9 cellular contexts compared by ENCODE assay signal in genomic region chr20:55415567-55416142, GRCh38.
A peak's percentile ranks its signal among the peaks of the same experiment; 100 is the strongest.
DNase-seq lines count a peak whose midpoint lies in the region; ATAC-seq, FAIRE-seq and TF ChIP-seq lines count a peak whose summit lies in the region.
"Had no signal": no experiment of that assay in that cellular context is flagged by ENCODE, and none has a peak within 500 bp of the region (broad histone marks: within the 10 kb centered on the region; RNA-seq: fewer than 3 reads in every experiment).

No MANE protein-coding gene starts in this region.

- H2AK5ac ChIP-seq in mesendoderm (ENCODE audit: low read length) = no peak overlapping the region

- no peak overlapping the region for H4K5ac ChIP-seq in mesendoderm (ENCODE audit: low read length)

- no peak overlapping the region for H2BK15ac ChIP-seq in mesendoderm (replicated peaks; ENCODE audit: low read depth)

- H3K79me1 ChIP-seq in mesendoderm (ENCODE audit: low read length) = no peaks in the 10 kb centered on the region

- H2AFZ ChIP-seq in astrocyte (ENCODE audit: low read depth, low read length) = no peak overlapping the region

- no peaks in the 10 kb centered on the region for H3K9me3 Mint-ChIP-seq in astrocyte (ENCODE audit: unreplicated experiment)
- H3K9me3 Mint-ChIP-seq in activated naive CD4-positive, alpha-beta T cell treated with anti-CD3 and anti-CD28 coated beads, Interleukin-2, amount 50 U/mL, for 72 hours = peaks cover 10 to 12% of the 10 kb centered on the region in 2 donors

- H3K27me3 Mint-ChIP-seq in astrocyte (ENCODE audit: low read depth, unreplicated experiment) = no peaks in the 10 kb centered on the region

- no peak overlapping the region for H2BK120ac ChIP-seq in mesendoderm (ENCODE audit: low read depth, low read length)

- H3K4ac ChIP-seq in mesendoderm (ENCODE audit: low read depth, low read length) = no peak overlapping the region

- no peaks in the 10 kb centered on the region for H3K36me3 Mint-ChIP-seq in astrocyte (ENCODE audit: low read depth, unreplicated experiment)
- no peaks in the 10 kb centered on the region for H3K36me3 Mint-ChIP-seq in activated naive CD4-positive, alpha-beta T cell treated with anti-CD3 and anti-CD28 coated beads, Interleukin-2, amount 50 U/mL, for 72 hours

- H3K56ac ChIP-seq in mesendoderm (ENCODE audit: low read length) = no peak overlapping the region

- no peak overlapping the region for H3K27ac ChIP-seq in astrocyte (ENCODE audit: low read depth, low read length)
- H3K27ac ChIP-seq in mesendoderm (ENCODE audit: low read depth, low read length) = no peak overlapping the region
- no peak overlapping the region for H3K27ac ChIP-seq in effector memory CD4-positive, alpha-beta T cell (ENCODE audit: insufficient read depth, low read length, poor library complexity, severe bottlenecking)

- no peaks in the 10 kb centered on the region for H3K27me3 ChIP-seq in astrocyte (ENCODE audit: insufficient read depth, low read length)
- no peaks in the 10 kb centered on the region for H3K27me3 ChIP-seq in mesendoderm (ENCODE audit: insufficient read depth, low read length, poor library complexity)
- H3K27me3 ChIP-seq in effector memory CD4-positive, alpha-beta T cell (replicated peaks; ENCODE audit: control insufficient read depth, insufficient read depth, low read length, poor library complexity, severe bottlenecking) = no peaks in the 10 kb centered on the region

- no peak for DNase-seq in D721Med (ENCODE audit: insufficient read length, low spot score)
- DNase-seq in LNCaP clone FGC (ENCODE audit: low read depth) = peak; percentile 6
- no peak for DNase-seq in astrocyte (ENCODE audit: low read depth)
- peak; percentile 65 for DNase-seq in mesendoderm
- DNase-seq in lower leg skin (ENCODE audit: low spot score in 2 of 2) = no peak
- DNase-seq in effector memory CD4-positive, alpha-beta T cell = no peak
- no peak for DNase-seq in activated CD8-positive, alpha-beta memory T cell treated with anti-CD3 and anti-CD28 coated beads for 24 hours
- DNase-seq in activated naive CD4-positive, alpha-beta T cell treated with anti-CD3 and anti-CD28 coated beads, Interleukin-2, amount 50 U/mL, for 72 hours (ENCODE audit: low spot score in 2 of 2) = no peak
- DNase-seq: NCI-H510A treated with DMSO at 0.1 percent for 48 hours had no signal

- no CpG with 5 or more reads among the region's 7 CpGs for WGBS in mesendoderm (ENCODE audit: extremely low coverage, insufficient coverage, low lambda C conversion rate)
- 35 to 43% methylated on average over 7 of the region's 7 CpGs for WGBS in lower leg skin, 2 donors

- H3K79me2 ChIP-seq in astrocyte (ENCODE audit: insufficient read depth, low read length) (no peaks in the 10 kb centered on the region), mesendoderm (ENCODE audit: control insufficient read depth, insufficient read depth, low read length) (no peaks in the 10 kb centered on the region)

- no peaks in the 10 kb centered on the region for H3K9me3 ChIP-seq in astrocyte (ENCODE audit: insufficient read depth, low read depth, low read length)
- H3K9me3 ChIP-seq in effector memory CD4-positive, alpha-beta T cell (ENCODE audit: control insufficient read depth, low read length) = no peaks in the 10 kb centered on the region

- no peaks in the 10 kb centered on the region for H4K20me1 ChIP-seq in astrocyte (ENCODE audit: insufficient read depth, low read length)

- ATAC-seq in activated naive CD4-positive, alpha-beta T cell treated with anti-CD3 and anti-CD28 coated beads, Interleukin-2, amount 50 U/mL, for 72 hours = no peak

- no peak overlapping the region for H3K4me2 ChIP-seq in astrocyte (ENCODE audit: low read length)
- H3K4me2 ChIP-seq in mesendoderm (ENCODE audit: low read length) = no peak overlapping the region

- H3K4me3 ChIP-seq in LNCaP clone FGC (ENCODE audit: low read depth, low read length) (no peak overlapping the region), astrocyte (ENCODE audit: insufficient read depth, low read depth, low read length) (no peak overlapping the region), mesendoderm (ENCODE audit: low read length) (no peak overlapping the region), lower leg skin (ENCODE audit: low read depth, poor library complexity, severe bottlenecking) (no peak overlapping the region)
- no peak overlapping the region for H3K4me3 ChIP-seq in effector memory CD4-positive, alpha-beta T cell (ENCODE audit: insufficient read depth, low read depth, low read length, poor library complexity, severe bottlenecking)

- FAIRE-seq in D721Med (lab: Jason Lieb, UNC) = no peak
- no peak for FAIRE-seq in astrocyte (lab: Jason Lieb, UNC)

- intact Hi-C loops in lower leg skin (cut with DNase I; ENCODE audit: low total_unique reads) = no loop called here

- H3K18ac ChIP-seq in mesendoderm (ENCODE audit: low read length) = no peak overlapping the region

- no peaks in the 10 kb centered on the region for H3K36me3 ChIP-seq in astrocyte (ENCODE audit: insufficient read depth, low read length)
- H3K36me3 ChIP-seq in mesendoderm (ENCODE audit: control insufficient read depth, insufficient read depth, low read length) = no peaks in the 10 kb centered on the region
- no peaks in the 10 kb centered on the region for H3K36me3 ChIP-seq in effector memory CD4-positive, alpha-beta T cell (ENCODE audit: control insufficient read depth, insufficient read depth, low read length)

- no peak overlapping the region for H3K23ac ChIP-seq in mesendoderm (ENCODE audit: low read length)

- no peaks in the 10 kb centered on the region for H3K4me1 Mint-ChIP-seq in astrocyte (ENCODE audit: low read depth, unreplicated experiment)

- H4K8ac ChIP-seq in mesendoderm (ENCODE audit: low read depth, low read length) = no peak overlapping the region

- no peak overlapping the region for H2BK5ac ChIP-seq in mesendoderm (ENCODE audit: low read length)

- H3K9ac ChIP-seq in astrocyte (ENCODE audit: low read length) = no peak overlapping the region
- no peak overlapping the region for H3K9ac ChIP-seq in mesendoderm (ENCODE audit: low read length)

- no peak for TF ChIP-seq POLR2A in lower leg skin (IDR thresholded peaks at IDR 0.05)

- no peak overlapping the region for H3K4me3 Mint-ChIP-seq in astrocyte (ENCODE audit: unreplicated experiment)

- H3K4me1 ChIP-seq in astrocyte (ENCODE audit: insufficient read depth, low read length) = no peaks in the 10 kb centered on the region
- no peaks in the 10 kb centered on the region for H3K4me1 ChIP-seq in mesendoderm (ENCODE audit: control insufficient read depth, low read depth, low read length)
- no peaks in the 10 kb centered on the region for H3K4me1 ChIP-seq in effector memory CD4-positive, alpha-beta T cell (ENCODE audit: control insufficient read depth, insufficient read depth, low read length, poor library complexity, severe bottlenecking)

- H3K27ac Mint-ChIP-seq in astrocyte (ENCODE audit: unreplicated experiment) = no peak overlapping the region
- no peak overlapping the region for H3K27ac Mint-ChIP-seq in activated naive CD4-positive, alpha-beta T cell treated with anti-CD3 and anti-CD28 coated beads, Interleukin-2, amount 50 U/mL, for 72 hours

- TF ChIP-seq CTCF in D721Med (IDR thresholded peaks at IDR 0.05; ENCODE audit: insufficient read depth, missing control alignments) (peak; percentile 20), LNCaP clone FGC (IDR thresholded peaks at IDR 0.05; ENCODE audit: control insufficient read depth, extremely low read depth, insufficient read depth) (peak; percentile 41), astrocyte (IDR thresholded peaks at IDR 0.05; ENCODE audit: insufficient read depth, low read depth, low read length) (peak; percentile 27), lower leg skin (IDR thresholded peaks at IDR 0.05) (no peak)

Comparison
In these comparisons a context has a peak if more than half of its experiments do, and no peak if none do; other contexts are left out.
1. DNase-seq: peak in LNCaP clone FGC (single experiment) and mesendoderm (single experiment); none in D721Med (single experiment), astrocyte (single experiment), lower leg skin (0 of 2), effector memory CD4-positive, alpha-beta T cell (0 of 3), activated CD8-positive, alpha-beta memory T cell treated with anti-CD3 and anti-CD28 coated beads for 24 hours (single experiment) and activated naive CD4-positive, alpha-beta T cell treated with anti-CD3 and anti-CD28 coated beads, Interleukin-2, amount 50 U/mL, for 72 hours (0 of 2).
2. CTCF ChIP-seq: peak in D721Med (single experiment), LNCaP clone FGC (single experiment) and astrocyte (single experiment); none in lower leg skin (0 of 3).